In genomic region chr1:32291145-32291707, GRCh38 we compare ENCODE assay signal across 8 cellular contexts. TPM values are rescaled to one million over a fixed set of nuclear protein-coding genes. Genes with fewer than 3 reads are reported as not detected.
DNase-seq lines count a peak whose midpoint lies in the region; ATAC-seq and TF ChIP-seq lines count a peak whose summit lies in the region.

No MANE protein-coding gene starts in this region.

- H3K79me2 ChIP-seq in GM23338 (replicated peaks; ENCODE audit: insufficient read depth) (peaks cover 42% of the 10 kb centered on the region), PC-9 (ENCODE audit: low read depth) (peaks cover 43% of the 10 kb centered on the region), neural progenitor cell (ENCODE audit: low read depth) (peaks cover 41% of the 10 kb centered on the region)

- H3K4me2 ChIP-seq in GM23338 (peak overlapping the region; percentile 92), PC-9 (peak overlapping the region; percentile 63), neural progenitor cell (peak overlapping the region; percentile 88)

- H3K27me3 Mint-ChIP-seq in GM23338 (ENCODE audit: insufficient read depth, low read depth, poor library complexity) (peaks cover 17% of the 10 kb centered on the region), endothelial cell (ENCODE audit: unreplicated experiment) (peaks cover 6% of the 10 kb centered on the region), neural progenitor cell (ENCODE audit: insufficient read depth, low read depth) (peaks cover 8% of the 10 kb centered on the region)

- H3F3A ChIP-seq in GM23338 (replicated peaks; ENCODE audit: low read depth) = 0 out of 2 replicates have a peak, but pooled peaks cover 6% of the 10 kb centered on the region
- H3F3A ChIP-seq in PC-9 (ENCODE audit: insufficient read depth, low read depth) = peaks cover 23% of the 10 kb centered on the region; the same call in 1 of the 2 replicates
- H3F3A ChIP-seq in neural progenitor cell (ENCODE audit: low read depth) = peaks cover 26% of the 10 kb centered on the region

- H4K20me1 ChIP-seq in GM23338 (replicated peaks; ENCODE audit: insufficient read depth) (peaks cover 24% of the 10 kb centered on the region), PC-9 (ENCODE audit: insufficient read depth) (peaks cover 3% of the 10 kb centered on the region; the same call in 1 of the 2 replicates), neural progenitor cell (ENCODE audit: low read depth) (peaks cover 12% of the 10 kb centered on the region)

- DNase-seq in GM23338 (ENCODE audit: low spot score) = no peak
- peak; percentile 18 to 81 for DNase-seq in PC-9
- DNase-seq in endothelial cell (ENCODE audit: low spot score) = no peak
- DNase-seq in neural progenitor cell (ENCODE audit: low spot score) = no peak
- DNase-seq in medulla oblongata (ENCODE audit: extremely low spot score) = no peak
- DNase-seq in NCI-H748 treated with DMSO at 0.1 percent for 48 hours (lab: John Stamatoyannopoulos, UW) = no peak
- no peak for DNase-seq in omental fat pad (ENCODE audit: low spot score)

- H3K4me3 Mint-ChIP-seq in GM23338 = peak overlapping the region; percentile 94
- H3K4me3 Mint-ChIP-seq in endothelial cell (ENCODE audit: unreplicated experiment) = peak overlapping the region; percentile 78
- H3K4me3 Mint-ChIP-seq in neural progenitor cell = peak overlapping the region; percentile 100

- H3K27me3 ChIP-seq in GM23338 (ENCODE audit: insufficient read depth) (no peaks in the 10 kb centered on the region), PC-9 (ENCODE audit: insufficient read depth, low read depth) (no peaks in the 10 kb centered on the region), neural progenitor cell (no peaks in the 10 kb centered on the region)

- H3K4me1 Mint-ChIP-seq in GM23338 = peaks cover 17% of the 10 kb centered on the region
- H3K4me1 Mint-ChIP-seq in endothelial cell (ENCODE audit: unreplicated experiment) = peaks cover 14% of the 10 kb centered on the region
- H3K4me1 Mint-ChIP-seq in neural progenitor cell = peaks cover 10% of the 10 kb centered on the region

- H3K27ac ChIP-seq in GM23338 (ENCODE audit: low read depth) (no peak overlapping the region), PC-9 (peak overlapping the region; percentile 56), neural progenitor cell (no peak overlapping the region)

- H3K36me3 Mint-ChIP-seq in GM23338 (ENCODE audit: low read depth) = peaks cover 16% of the 10 kb centered on the region; the same call in 2 of the 3 replicates
- H3K36me3 Mint-ChIP-seq in endothelial cell (ENCODE audit: low read depth, unreplicated experiment) = peaks cover 13% of the 10 kb centered on the region
- peaks cover 4% of the 10 kb centered on the region for H3K36me3 Mint-ChIP-seq in neural progenitor cell

- CTCF ChIA-PET in PC-9 (lab: Charles Lee) = no interaction called here

- no peak overlapping the region for H3K9ac ChIP-seq in neural progenitor cell

- H3K4me3 ChIP-seq in GM23338 (peak overlapping the region; percentile 92), PC-9 (peak overlapping the region; percentile 92), neural progenitor cell (peak overlapping the region; percentile 89)

- H3K27ac Mint-ChIP-seq in GM23338 (peak overlapping the region; percentile 83), endothelial cell (ENCODE audit: unreplicated experiment) (peak overlapping the region; percentile 90), neural progenitor cell (no peak overlapping the region)

- no peaks in the 10 kb centered on the region for H3K36me3 ChIP-seq in GM23338 (ENCODE audit: insufficient read depth)
- H3K36me3 ChIP-seq in PC-9 (ENCODE audit: low read depth) = 0 out of 2 replicates have a peak, but pooled peaks cover 4% of the 10 kb centered on the region
- no peaks in the 10 kb centered on the region for H3K36me3 ChIP-seq in neural progenitor cell

- no peak for TF ChIP-seq CTCF in GM23338 (conservative IDR thresholded peaks at IDR 0.05; ENCODE audit: low read depth in 2 of 2)
- TF ChIP-seq CTCF in PC-9 (conservative IDR thresholded peaks at IDR 0.05) = no peak
- no peak for TF ChIP-seq CTCF in endothelial cell (IDR thresholded peaks at IDR 0.05; ENCODE audit: unreplicated experiment)
- TF ChIP-seq CTCF in neural progenitor cell (IDR thresholded peaks at IDR 0.05) = no peak
- TF ChIP-seq CTCF in omental fat pad (IDR thresholded peaks at IDR 0.05) = no peak

- no peak for ATAC-seq in GM23338
- no peak for ATAC-seq in HG03045 (IDR thresholded peaks at IDR 0.05; ENCODE audit: unreplicated experiment)
- ATAC-seq in omental fat pad (ENCODE audit: low FRiP score) = no peak

- H3K4me1 ChIP-seq in GM23338 (ENCODE audit: insufficient read depth) (peaks cover 8% of the 10 kb centered on the region), PC-9 (replicated peaks; ENCODE audit: insufficient read depth) (peaks cover 34% of the 10 kb centered on the region), neural progenitor cell (no peaks in the 10 kb centered on the region)

- H3K9me2 ChIP-seq in GM23338 (ENCODE audit: insufficient read depth) = no peaks in the 10 kb centered on the region
- no peaks in the 10 kb centered on the region for H3K9me2 ChIP-seq in PC-9 (ENCODE audit: insufficient read depth)

- TSS peak; percentile 87 for BruUV-seq in PC-9 (replicated peaks; lab: Mats Ljungman, UMichigan)

- POLR2A ChIA-PET in PC-9 (lab: Charles Lee; ENCODE audit: unreplicated experiment) = interaction anchor here (0.5 to 0.9 kb wide), 4 partner anchors 46 to 938 kb away, joined by 3 to 19 read pairs (median 8); partner anchors contain the start of genes IQCC and PTP4A2

- H3K9me3 Mint-ChIP-seq in GM23338 (no peaks in the 10 kb centered on the region; the same call in 2 of the 3 replicates), endothelial cell (ENCODE audit: unreplicated experiment) (no peaks in the 10 kb centered on the region), neural progenitor cell (no peaks in the 10 kb centered on the region)

- intact Hi-C loops in PC-9 (cut with micrococcal nuclease; ENCODE audit: unreplicated experiment) = no loop called here

- peak overlapping the region; percentile 86 for H2AFZ ChIP-seq in GM23338
- peak overlapping the region; percentile 86 for H2AFZ ChIP-seq in PC-9
- peak overlapping the region; percentile 44 for H2AFZ ChIP-seq in neural progenitor cell (replicated peaks)

- H3K9me3 ChIP-seq in PC-9 (ENCODE audit: insufficient read depth, low read depth) (no peaks in the 10 kb centered on the region), neural progenitor cell (ENCODE audit: low read depth) (no peaks in the 10 kb centered on the region)

TF ChIP-seq in GM23338, 12 proteins besides CTCF, POLR2A, EP300 and RAD21 (continues in another document):
- TF ChIP-seq ETS1 (IDR thresholded peaks at IDR 0.05) (no peak), POLR2AphosphoS5 (IDR thresholded peaks at IDR 0.05; ENCODE audit: low read depth) (no peak)

RNA-seq across cellular contexts. Expression of gene HDAC1, which starts 0.7 kb away (rescaled TPM):
- total RNA-seq in GM23338 (2014; rRNA removed; shearing (Covaris generic)) = 104 and 116 TPM in 2 replicates
- 82.6 and 84.7 TPM in 2 replicates for polyA plus RNA-seq in GM23338 (2016; fragmentation: Nextera tagmentation; extraction: Ambion mirVana)
- 131 and 171 TPM in 2 replicates for total RNA-seq in PC-9 (2021)
- total RNA-seq in endothelial cell (ENCODE audit: unreplicated experiment) = 143 TPM
- 129 and 145 TPM in 2 replicates for total RNA-seq in neural progenitor cell (ENCODE audit: low replicate concordance)
- total RNA-seq in omental fat pad = 10 to 100 TPM; 32.3 to 52.6 (median 39.5) TPM

RNA-seq across cellular contexts. Expression of gene LCK, which starts 40.2 kb away (rescaled TPM):
- 69.4 and 86.6 TPM in 2 replicates for total RNA-seq in GM23338 (2014; rRNA removed; shearing (Covaris generic))
- 33.2 and 37.5 TPM in 2 replicates for polyA plus RNA-seq in GM23338 (2016; fragmentation: Nextera tagmentation; extraction: Ambion mirVana)
- 2.0 and 2.6 TPM in 2 replicates for total RNA-seq in PC-9 (2021)
- 1.1 TPM for total RNA-seq in endothelial cell (ENCODE audit: unreplicated experiment)
- total RNA-seq in neural progenitor cell (ENCODE audit: low replicate concordance) = 0.32 and 0.77 TPM in 2 replicates
- total RNA-seq in omental fat pad = 1 to 10 TPM; 1.1 to 6.8 (median 4.8) TPM

RNA-seq across cellular contexts. Expression of gene FAM167B, which starts 44.2 kb away (rescaled TPM):
- 0.31 TPM in 1 of 2 replicates, not detected in the other for total RNA-seq in GM23338 (2014; rRNA removed; shearing (Covaris generic))
- 2.2 TPM in 2 replicates for polyA plus RNA-seq in GM23338 (2016; fragmentation: Nextera tagmentation; extraction: Ambion mirVana)
- total RNA-seq in PC-9 (2021) = 1.6 and 2.2 TPM in 2 replicates
- 1.4 TPM for total RNA-seq in endothelial cell (ENCODE audit: unreplicated experiment)
- 0.17 and 5.3 TPM in 2 replicates for total RNA-seq in neural progenitor cell (ENCODE audit: low replicate concordance)
- 10 to 100 TPM in 1 of 4 donors, 1 to 10 TPM in 3; 1.8 to 14.8 (median 3.8) TPM for total RNA-seq in omental fat pad

RNA-seq across cellular contexts. Expression of gene MARCKSL1, which starts 44.8 kb away (rescaled TPM):
- total RNA-seq in GM23338 (2014; rRNA removed; shearing (Covaris generic)) = 266 and 329 TPM in 2 replicates
- polyA plus RNA-seq in GM23338 (2016; fragmentation: Nextera tagmentation; extraction: Ambion mirVana) = 553 and 576 TPM in 2 replicates
- total RNA-seq in PC-9 (2021) (91.5 and 117 TPM in 2 replicates), endothelial cell (ENCODE audit: unreplicated experiment) (730 TPM), neural progenitor cell (ENCODE audit: low replicate concordance) (258 and 542 TPM in 2 replicates), omental fat pad (10 to 100 TPM; 29.5 to 61.0 (median 42.7) TPM)

Comparison
In these comparisons a context has a peak if more than half of its experiments do, and no peak if none do; other contexts are left out.
1. DNase-seq: peak in PC-9 (2 of 2); none in GM23338 (single experiment), endothelial cell (single experiment), neural progenitor cell (single experiment), medulla oblongata (single experiment), NCI-H748 treated with DMSO at 0.1 percent for 48 hours (single experiment) and omental fat pad (single experiment).
2. Peak in every context shown above with its lines, with median percentiles within 50 percentile points of each other: H2AFZ ChIP-seq, H3K4me2 ChIP-seq, H3K4me3 ChIP-seq and H3K4me3 Mint-ChIP-seq.